Comparison of ENCODE assay signal across 8 cellular contexts in genomic region chr1:173475564-173476196, GRCh38. TPM values are rescaled to one million over a fixed set of nuclear protein-coding genes. Genes with fewer than 3 reads are reported as not detected.
DNase-seq lines count a peak whose midpoint lies in the region; ATAC-seq, FAIRE-seq and TF ChIP-seq lines count a peak whose summit lies in the region.

No MANE protein-coding gene starts in this region.

- H3K4me1 Mint-ChIP-seq in activated CD8-positive, alpha-beta memory T cell treated with anti-CD3 and anti-CD28 coated beads, Interleukin-2, amount 10 ng/mL, durations not matched to agents 7 days and 5 days = peaks cover 48% of the 10 kb centered on the region
- peaks cover 56% of the 10 kb centered on the region for H3K4me1 Mint-ChIP-seq in nephron

- ATAC-seq in activated CD8-positive, alpha-beta memory T cell treated with anti-CD3 and anti-CD28 coated beads, Interleukin-2, amount 10 ng/mL, durations not matched to agents 7 days and 5 days = no peak

- no peak overlapping the region for H2BK5ac ChIP-seq in H1 (ENCODE audit: low read depth, low read length)

- H3K27ac Mint-ChIP-seq in activated CD8-positive, alpha-beta memory T cell treated with anti-CD3 and anti-CD28 coated beads, Interleukin-2, amount 10 ng/mL, durations not matched to agents 7 days and 5 days = peak overlapping the region; percentile 94
- peak overlapping the region; percentile 37 to 71 (median 43) for H3K27ac Mint-ChIP-seq in nephron

- peaks cover 48% of the 10 kb centered on the region for H3K36me3 Mint-ChIP-seq in activated CD8-positive, alpha-beta memory T cell treated with anti-CD3 and anti-CD28 coated beads, Interleukin-2, amount 10 ng/mL, durations not matched to agents 7 days and 5 days
- H3K36me3 Mint-ChIP-seq in nephron (ENCODE audit: low read depth) = peaks cover 28% of the 10 kb centered on the region

- TF ChIP-seq EP300 in H1 (IDR thresholded peaks at IDR 0.05; ENCODE audit: borderline replicate concordance in 1 of 2, low read depth in 2 of 2, low read length in 2 of 2) = no peak

- H3K9me3 ChIP-seq in H1 (ENCODE audit: insufficient read depth in 2 of 2, low read depth in 1 of 2, low read length in 1 of 2) = peaks cover 13 to 18% of the 10 kb centered on the region in 2 experiments

- no peak overlapping the region for H2BK15ac ChIP-seq in H1 (ENCODE audit: low read length)

- no peak overlapping the region for H2BK12ac ChIP-seq in H1 (ENCODE audit: low read depth, low read length)

- H3K23me2 ChIP-seq in H1 (ENCODE audit: low read depth, low read length) = peaks cover 12% of the 10 kb centered on the region

- peak overlapping the region in 3 of 4 experiments; percentile 24 to 70 (median 33); a peak in 4 of 7 replicates for H3K9ac ChIP-seq in H1 (replicated peaks in 1 of 4; ENCODE audit: extremely low read depth in 1 of 4, low read depth in 3 of 4, low read length in 3 of 4)

- H3K36me3 ChIP-seq in H1 (ENCODE audit: control insufficient read depth in 2 of 4, insufficient read depth in 4 of 4, low read length in 3 of 4) = peaks cover 3 to 26% (median 11%) of the 10 kb centered on the region in 4 experiments; a peak in 6 of 8 replicates

- peak overlapping the region; percentile 87 for H3K4me3 Mint-ChIP-seq in activated CD8-positive, alpha-beta memory T cell treated with anti-CD3 and anti-CD28 coated beads, Interleukin-2, amount 10 ng/mL, durations not matched to agents 7 days and 5 days
- H3K4me3 Mint-ChIP-seq in nephron = peak overlapping the region; percentile 85 to 96 (median 89)

- H3K4ac ChIP-seq in H1 (replicated peaks; ENCODE audit: insufficient read length, low read depth, low read length) = no peak overlapping the region

- H4K91ac ChIP-seq in H1 (replicated peaks; ENCODE audit: insufficient read length, low read length) = no peak overlapping the region

- 0 out of 2 replicates have a peak, but pooled peaks cover 2% of the 10 kb centered on the region for H3K79me1 ChIP-seq in H1 (ENCODE audit: low read depth, low read length)

- TF ChIP-seq CTCF in H1 (IDR thresholded peaks at IDR 0.05; ENCODE audit: control extremely low read depth in 1 of 3, insufficient read depth in 1 of 3, low read depth in 1 of 3, low read length in 3 of 3) = no peak
- TF ChIP-seq CTCF in nephron (IDR thresholded peaks at IDR 0.05; ENCODE audit: unreplicated experiment in 3 of 3) = no peak

- peaks cover 8 to 10% of the 10 kb centered on the region in 2 experiments for H4K20me1 ChIP-seq in H1 (replicated peaks in 1 of 2; ENCODE audit: control insufficient read depth in 1 of 2, insufficient read depth in 2 of 2, low read length in 2 of 2)

- H2AK5ac ChIP-seq in H1 (ENCODE audit: low read depth, low read length) = no peak overlapping the region

- H3K4me3 ChIP-seq in H1 (ENCODE audit: extremely low read depth in 1 of 4, insufficient read depth in 2 of 4, low read depth in 3 of 4, low read length in 4 of 4) = peak overlapping the region; percentile 7 to 79 (median 76); a peak in 5 of 8 replicates

- no peak overlapping the region for H2AFZ ChIP-seq in H1 (ENCODE audit: low read length)

- FAIRE-seq in H1 (lab: Jason Lieb, UNC) (no peak), GM19239 (lab: Jason Lieb, UNC) (no peak)

- TF ChIP-seq RAD21 in H1 (IDR thresholded peaks at IDR 0.05 in 1 of 2, conservative IDR thresholded peaks at IDR 0.05 in 1 of 2; ENCODE audit: low read depth in 2 of 2, low read length in 2 of 2) = no peak

- H3K14ac ChIP-seq in H1 (ENCODE audit: insufficient read length) = no peak overlapping the region

- peaks cover 9% of the 10 kb centered on the region for H3K9me3 Mint-ChIP-seq in activated CD8-positive, alpha-beta memory T cell treated with anti-CD3 and anti-CD28 coated beads, Interleukin-2, amount 10 ng/mL, durations not matched to agents 7 days and 5 days (ENCODE audit: low read depth)
- peaks cover 13% of the 10 kb centered on the region for H3K9me3 Mint-ChIP-seq in nephron

- peaks cover 12 to 62% of the 10 kb centered on the region in 2 experiments for H3K79me2 ChIP-seq in H1 (ENCODE audit: control insufficient read depth in 1 of 2, insufficient read depth in 2 of 2, low read length in 2 of 2)

- no peak overlapping the region for H2BK20ac ChIP-seq in H1 (ENCODE audit: low read length)

- H3K27me3 ChIP-seq in H1 (replicated peaks in 1 of 4; ENCODE audit: control insufficient read depth in 3 of 4, extremely low read depth in 1 of 4, insufficient read depth in 3 of 4, low read length in 3 of 4) = no peaks in the 10 kb centered on the region

- H2BK120ac ChIP-seq in H1 (replicated peaks; ENCODE audit: low read depth, low read length) = no peak overlapping the region

- H3K23ac ChIP-seq in H1 (ENCODE audit: insufficient read length) = no peak overlapping the region

- no peak overlapping the region for H4K8ac ChIP-seq in H1 (ENCODE audit: extremely low read depth, insufficient read depth, low read length)

- H3K27me3 Mint-ChIP-seq in activated CD8-positive, alpha-beta memory T cell treated with anti-CD3 and anti-CD28 coated beads, Interleukin-2, amount 10 ng/mL, durations not matched to agents 7 days and 5 days = no peaks in the 10 kb centered on the region
- H3K27me3 Mint-ChIP-seq in nephron (ENCODE audit: low read depth) = peaks cover 4% of the 10 kb centered on the region

- 78% methylated on average over 5 of the region's 5 CpGs; no CpG with 5 or more reads in 1 of the 2 experiments for WGBS in H1 (ENCODE audit: extremely low coverage in 1 of 2, insufficient coverage in 1 of 2, insufficient read length in 1 of 2, insufficient replicate concordance in 2 of 2, low coverage in 1 of 2, low lambda C conversion rate in 2 of 2, missing lambda C conversion rate in 1 of 2), 2 experiments

- POLR2A ChIA-PET in H1 (lab: Charles Lee; ENCODE audit: partially characterized antibody) = interaction anchor here (1.0 to 4.8 kb wide), 8 partner anchors 14 to 393 kb away, joined by 3 to 53 read pairs (median 6); partner anchors contain the start of genes CENPL, DARS2, GAS5 and ZBTB37

- no peak overlapping the region for H3K27ac ChIP-seq in H1 (ENCODE audit: low read depth, low read length)

- no peak for TF ChIP-seq POLR2A in H1 (IDR thresholded peaks at IDR 0.05; ENCODE audit: control extremely low read depth in 1 of 2, low read depth in 2 of 2, low read length in 2 of 2)

- H4K5ac ChIP-seq in H1 (ENCODE audit: insufficient read length, low read depth, low read length) = no peak overlapping the region

- no peak for DNase-seq in activated CD8-positive, alpha-beta memory T cell treated with anti-CD3 and anti-CD28 coated beads, Interleukin-2, amount 10 ng/mL, durations not matched to agents 7 days and 5 days
- no peak for DNase-seq in activated CD8-positive, alpha-beta memory T cell treated with anti-CD3 and anti-CD28 coated beads, Interleukin-2, amount 50 U/mL, for 48 hours
- DNase-seq in RPMI8226 (peak; percentile 20), H1 (ENCODE audit: low read depth in 1 of 2, low spot score in 2 of 2) (no peak), NCI-H345 treated with DMSO at 0.1 percent for 48 hours (lab: John Stamatoyannopoulos, UW; ENCODE audit: unreplicated experiment) (no peak), AML-193 (lab: John Stamatoyannopoulos, UW) (no peak), GM19239 (ENCODE audit: insufficient read length, low spot score) (no peak)

- peak overlapping the region; percentile 80 to 91 for H3K4me2 ChIP-seq in H1 (ENCODE audit: insufficient read depth in 1 of 2, low read depth in 2 of 2, low read length in 2 of 2)

- no peak overlapping the region for H3K18ac ChIP-seq in H1 (ENCODE audit: extremely low read depth, low read length)

- CTCF ChIA-PET in activated CD8-positive, alpha-beta memory T cell treated with anti-CD3 and anti-CD28 coated beads, Interleukin-2, amount 10 ng/mL, durations not matched to agents 7 days and 5 days (lab: Charles Lee) = interaction anchor here (0.8 to 4.2 kb wide), 6 partner anchors 44 to 756 kb away, joined by 3 to 18 read pairs (median 4); partner anchors contain the start of genes CENPL, DARS2 and KLHL20
- CTCF ChIA-PET in H1 (lab: Charles Lee; ENCODE audit: partially characterized antibody) = interaction anchor here (0.8 to 4.3 kb wide), 5 partner anchors 23 to 734 kb away, joined by 3 to 44 read pairs (median 4); no protein-coding TSS in a partner anchor

- H3K56ac ChIP-seq in H1 (replicated peaks; ENCODE audit: insufficient read length, low read depth, low read length) = no peak overlapping the region

- peaks cover 2 to 18% (median 4%) of the 10 kb centered on the region in 4 experiments; a peak in 6 of 7 replicates for H3K4me1 ChIP-seq in H1 (replicated peaks in 1 of 4; ENCODE audit: control insufficient read depth in 3 of 4, insufficient read depth in 4 of 4, low read length in 3 of 4)

TF ChIP-seq in H1, 55 proteins besides CTCF, POLR2A, EP300 and RAD21:
- TF ChIP-seq ZNF274 (IDR thresholded peaks at IDR 0.05; ENCODE audit: borderline replicate concordance, extremely low read depth, low read length) = no peak
- no peak for TF ChIP-seq YY1 (IDR thresholded peaks at IDR 0.05; ENCODE audit: low read depth, low read length)
- no peak for TF ChIP-seq GABPA (IDR thresholded peaks at IDR 0.05; ENCODE audit: borderline replicate concordance, insufficient read depth, low read length)
- TF ChIP-seq SRF (IDR thresholded peaks at IDR 0.05; ENCODE audit: low read depth, low read length) = no peak

RNA-seq across cellular contexts. Expression of gene PRDX6, which starts 1.5 kb away (rescaled TPM):
- total RNA-seq in activated CD8-positive, alpha-beta memory T cell treated with anti-CD3 and anti-CD28 coated beads, Interleukin-2, amount 10 ng/mL, durations not matched to agents 7 days and 5 days = 100 to 1,000 TPM; 123 to 153 TPM
- 657 and 677 TPM in 2 replicates for total RNA-seq in H1 (2021; fragmentation: NEBNext Ultra II Directional; extraction: Animal tissue kit (Norgen Biotek cat#: 25700))
- 219 and 348 TPM in 2 replicates for polyA plus RNA-seq in H1 (2011; rRNA removed)
- polyA plus RNA-seq in H1 (2011; cell fraction: cytosol; rRNA removed) = 345 TPM
- 273 TPM for polyA plus RNA-seq in H1 (2011; cell fraction: nucleus; rRNA removed)
- polyA plus RNA-seq in H1 (2012, experiment 1 of 2) = 544 to 609 TPM (median 590 TPM) in 4 replicates
- polyA plus RNA-seq in H1 (2012, experiment 2 of 2) = 449 TPM
- 343 TPM for polyA plus RNA-seq in H1 (2013, experiment 1 of 2)
- 345 TPM for polyA plus RNA-seq in H1 (2013, experiment 2 of 2)
- 589 and 621 TPM in 2 replicates for polyA minus RNA-seq in H1 (2011; rRNA and poly(A)+ RNA removed)
- polyA minus RNA-seq in H1 (2011; cell fraction: cytosol; rRNA and poly(A)+ RNA removed) = 606 TPM
- 293 TPM for polyA minus RNA-seq in H1 (2011; cell fraction: nucleus; rRNA and poly(A)+ RNA removed)
